8 cellular contexts compared by ENCODE assay signal in genomic region chr1:17438176-17438976, GRCh38. TPM values are rescaled to one million over a fixed set of nuclear protein-coding genes. Genes with fewer than 3 reads are reported as not detected.
DNase-seq lines count a peak whose midpoint lies in the region; ATAC-seq and TF ChIP-seq lines count a peak whose summit lies in the region.

No MANE protein-coding gene starts in this region.

- DNase-seq in AG20443 (ENCODE audit: low spot score) (peak; percentile 61), GM19238 (ENCODE audit: insufficient read length, low spot score) (peak; percentile 68), HUDEP-2 (lab: John Stamatoyannopoulos, UW; ENCODE audit: unreplicated experiment in 76 of 76) (peak in 51 of 76 experiments; percentile 3 to 68 (median 43)), SK-MEL-5 (ENCODE audit: low read depth, low spot score) (peak; percentile 72), glomerular visceral epithelial cell (ENCODE audit: extremely low spot score) (peak; percentile 71), omental fat pad (ENCODE audit: low spot score) (peak; percentile 58), thyroid gland (peak; percentile 62 to 65)
- peak; percentile 83 for DNase-seq in activated naive CD4-positive, alpha-beta T cell treated with anti-CD3 and anti-CD28 coated beads for 36 hours

- WGBS in thyroid gland, 2 donors, result 0% methylated on average over 4 of the region's 81 CpGs

- H3K27ac Mint-ChIP-seq in activated naive CD4-positive, alpha-beta T cell treated with anti-CD3 and anti-CD28 coated beads for 36 hours, result peak overlapping the region; percentile 97

- H3K27ac ChIP-seq in thyroid gland, result peak overlapping the region in 2 of 3 donors; percentile 73 to 82

- TF ChIP-seq POLR2A in thyroid gland (IDR thresholded peaks at IDR 0.05), result no peak

- intact Hi-C loops in activated naive CD4-positive, alpha-beta T cell treated with anti-CD3 and anti-CD28 coated beads for 36 hours (cut with micrococcal nuclease), result loop anchor here (5.0 kb wide), 2 partner anchors 526 to 1519 kb away; partner anchors contain the start of gene IFFO2
- intact Hi-C loops in thyroid gland (cut with DNase I), result no loop called here

- H3K4me1 Mint-ChIP-seq in activated naive CD4-positive, alpha-beta T cell treated with anti-CD3 and anti-CD28 coated beads for 36 hours (ENCODE audit: low read depth), result peaks cover 50% of the 10 kb centered on the region

- H3K27me3 Mint-ChIP-seq in activated naive CD4-positive, alpha-beta T cell treated with anti-CD3 and anti-CD28 coated beads for 36 hours (ENCODE audit: low read depth), result no peaks in the 10 kb centered on the region

- peak overlapping the region; percentile 49 to 80 (median 77) for H3K4me3 ChIP-seq in thyroid gland (replicated peaks in 1 of 3)

- H3K36me3 Mint-ChIP-seq in activated naive CD4-positive, alpha-beta T cell treated with anti-CD3 and anti-CD28 coated beads for 36 hours (ENCODE audit: low read depth), result peaks cover 35% of the 10 kb centered on the region

- no peaks in the 10 kb centered on the region for H3K36me3 ChIP-seq in thyroid gland

- ATAC-seq in omental fat pad (ENCODE audit: low FRiP score), result peak; percentile 35

- CTCF ChIA-PET in activated naive CD4-positive, alpha-beta T cell treated with anti-CD3 and anti-CD28 coated beads for 36 hours (lab: Charles Lee), result interaction anchor here (0.6 to 0.7 kb wide), 2 partner anchors 17 to 210 kb away, joined by 3 to 6 read pairs; no protein-coding TSS in a partner anchor

- H3K9me3 ChIP-seq in thyroid gland, result no peaks in the 10 kb centered on the region

- no peak for TF ChIP-seq CTCF in omental fat pad (IDR thresholded peaks at IDR 0.05)
- TF ChIP-seq CTCF in thyroid gland (IDR thresholded peaks at IDR 0.05), result no peak

- H3K27me3 ChIP-seq in thyroid gland, result no peaks in the 10 kb centered on the region

- in situ Hi-C loops in SK-MEL-5 (cut with HindIII; ENCODE audit: low pct_unique_long_range_greater_than_20kb, low sequenced_read_pairs), result no loop called here

- peak overlapping the region; percentile 94 for H3K4me3 Mint-ChIP-seq in activated naive CD4-positive, alpha-beta T cell treated with anti-CD3 and anti-CD28 coated beads for 36 hours

- H3K4me1 ChIP-seq in thyroid gland, result peaks cover 17 to 21% of the 10 kb centered on the region in 2 donors

- no peaks in the 10 kb centered on the region for H3K9me3 Mint-ChIP-seq in activated naive CD4-positive, alpha-beta T cell treated with anti-CD3 and anti-CD28 coated beads for 36 hours

RNA-seq across cellular contexts. Expression of gene RCC2, which starts 1.1 kb away (rescaled TPM):
- 46.3 and 49.0 TPM in 2 replicates for total RNA-seq in SK-MEL-5 (2014; rRNA removed; shearing (Covaris generic))
- polyA plus RNA-seq in SK-MEL-5 (2015; cell fraction: cytosol; rRNA removed), result 98.4 and 127 TPM in 2 replicates
- 123 and 131 TPM in 2 replicates for polyA plus RNA-seq in SK-MEL-5 (2015; cell fraction: nucleus; rRNA removed)
- total RNA-seq in activated naive CD4-positive, alpha-beta T cell treated with anti-CD3 and anti-CD28 coated beads for 36 hours, result 100 to 1,000 TPM; 130 to 132 TPM
- 10 to 100 TPM; 20.9 to 44.4 (median 26.6) TPM for total RNA-seq in omental fat pad
- total RNA-seq in thyroid gland, result 10 to 100 TPM; 20.3 to 35.1 (median 27.7) TPM

Comparison
In these comparisons a context has a peak if more than half of its experiments do, and no peak if none do; other contexts are left out.
1. Peak in every context shown above with its lines: DNase-seq, ATAC-seq, H3K4me3 ChIP-seq and H3K27ac ChIP-seq.